ENCODE assay signal across 8 cellular contexts in the genomic region with DNA sequence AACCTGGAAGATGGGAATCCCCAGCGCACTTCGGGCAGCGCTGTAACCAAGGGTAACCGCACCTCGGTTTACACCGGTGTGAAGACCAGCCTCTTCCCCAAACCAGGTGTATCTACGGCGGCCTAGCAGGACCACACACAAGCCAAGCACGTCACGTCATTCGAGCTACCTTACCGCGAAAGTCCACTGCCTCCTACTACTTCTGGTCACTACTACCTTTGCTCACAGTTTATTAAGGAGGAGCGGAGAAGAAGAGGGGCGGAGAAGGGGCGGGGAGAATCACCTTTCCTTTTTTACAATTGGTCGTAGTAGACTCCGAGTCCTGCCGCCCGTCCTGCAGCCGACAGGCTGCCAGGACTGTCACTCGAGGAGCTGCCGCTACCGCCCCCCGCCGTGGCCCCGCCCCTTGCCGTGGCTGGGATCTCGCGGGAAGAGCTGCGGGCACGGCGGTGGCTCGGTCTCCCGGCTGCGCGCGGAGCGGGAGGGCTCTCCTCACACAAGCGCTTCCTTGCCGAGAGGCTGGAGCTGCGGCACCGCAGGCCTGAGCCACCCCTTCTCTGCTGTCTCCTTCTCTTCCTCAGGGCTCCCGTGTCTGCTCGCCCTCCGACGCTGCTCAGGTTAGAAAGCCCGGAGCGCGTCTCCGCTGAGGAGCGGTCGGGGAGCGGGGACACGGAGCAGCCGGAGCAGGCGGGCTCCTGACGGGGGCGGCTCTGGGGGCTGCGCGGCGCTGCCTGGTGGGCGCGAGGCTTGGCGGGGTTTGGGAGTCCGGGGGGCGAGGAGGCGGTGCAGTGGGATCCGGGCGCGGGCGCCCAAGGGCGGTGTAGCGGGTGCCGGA. TPM values are rescaled to one million over a fixed set of nuclear protein-coding genes. Genes with fewer than 3 reads are reported as not detected.
A peak's percentile ranks its signal among the peaks of the same experiment; 100 is the strongest.
DNase-seq lines count a peak whose midpoint lies in the region; ATAC-seq, FAIRE-seq and TF ChIP-seq lines count a peak whose summit lies in the region.

A gene (plus strand): TSS at position 495 of the 835 bp plus-strand sequence. CDS start 95,172 bp downstream, outside the sequence.

- WGBS in small intestine, 3 donors, result 0 to 1% (median 1%) methylated on average over 73 to 75 of the region's 75 CpGs

- H3K9me3 ChIP-seq in AG04450 (ENCODE audit: control insufficient read depth, insufficient read depth, low read length) (no peaks in the 10 kb centered on the region; the same call in 1 of the 2 replicates), small intestine (ENCODE audit: control insufficient read depth, low read depth) (no peaks in the 10 kb centered on the region)

- peaks cover 25% of the 10 kb centered on the region for H3K4me1 Mint-ChIP-seq in WTC11

- H3K4me3 ChIP-seq in AG04450 (ENCODE audit: low read depth, low read length) (peak within 1 kb of the TSS; percentile 84), small intestine (ENCODE audit: low read depth in 1 of 2, low read length in 2 of 2) (peak within 1 kb of the TSS; percentile 91)

- CTCF ChIA-PET in AG04450 (lab: Charles Lee) (interaction anchor here (0.7 to 2.7 kb wide), 5 partner anchors 11 to 234 kb away, joined by 3 to 11 read pairs (median 7); no protein-coding TSS in a partner anchor), WTC11 (lab: Charles Lee) (interaction anchor here (0.6 to 2.1 kb wide), 16 partner anchors 17 to 302 kb away, joined by 3 to 16 read pairs (median 4); no protein-coding TSS in a partner anchor)

- H3K9me3 Mint-ChIP-seq in WTC11, result no peaks in the 10 kb centered on the region

- ATAC-seq in GM18909 (IDR thresholded peaks at IDR 0.05; ENCODE audit: poor library complexity, unreplicated experiment), result peak; percentile 94
- ATAC-seq in HG03159 (IDR thresholded peaks at IDR 0.05; ENCODE audit: unreplicated experiment), result peak; percentile 96
- ATAC-seq in WTC11, result peak; percentile 94

- peaks cover 17% of the 10 kb centered on the region for H3K27me3 Mint-ChIP-seq in WTC11 (ENCODE audit: low read depth)

- DNase-seq in AG04450 (ENCODE audit: low read depth, low spot score) (peak; percentile 91), NCI-H2227 treated with DMSO at 0.1 percent for 48 hours (lab: John Stamatoyannopoulos, UW) (peak; percentile 97), WTC11 (ENCODE audit: low spot score) (peak; percentile 97), caudate nucleus (lab: John Stamatoyannopoulos, UW) (peak; percentile 51 to 99 (median 95)), iPS-NIHi7 (ENCODE audit: extremely low spot score) (peak; percentile 100), small intestine (peak; percentile 99)

- FAIRE-seq in small intestine (lab: Jason Lieb, UNC), result no peak

- H3K4me1 ChIP-seq in small intestine (ENCODE audit: control insufficient read depth in 2 of 2, insufficient read depth in 1 of 2, low read depth in 1 of 2, low read length in 1 of 2), result no peaks in the 10 kb centered on the region

- H3K4me3 Mint-ChIP-seq in WTC11, result peak within 1 kb of the TSS; percentile 95

- POLR2A ChIA-PET in AG04450 (lab: Yijun Ruan, JAX) (interaction anchor here (0.6 to 1.3 kb wide), 12 partner anchors 15 to 302 kb away, joined by 3 to 6 read pairs (median 4); a partner anchor contains a TSS), WTC11 (lab: Charles Lee) (interaction anchor here (0.8 to 1.4 kb wide), 3 partner anchors 33 to 67 kb away, joined by 3 to 4 read pairs (median 3); no protein-coding TSS in a partner anchor)

- H3K27me3 ChIP-seq in AG04450 (ENCODE audit: control insufficient read depth, insufficient read depth, low read length), result no peaks in the 10 kb centered on the region
- no peaks in the 10 kb centered on the region for H3K27me3 ChIP-seq in small intestine (ENCODE audit: control insufficient read depth in 2 of 2, insufficient read depth in 2 of 2, low read length in 2 of 2)

- H3K36me3 Mint-ChIP-seq in WTC11, result no peaks in the 10 kb centered on the region

- peak within 1 kb of the TSS; percentile 93 for H3K27ac Mint-ChIP-seq in WTC11

- no peaks in the 10 kb centered on the region for H3K36me3 ChIP-seq in small intestine (ENCODE audit: control insufficient read depth in 2 of 2, insufficient read depth in 2 of 2, low read length in 2 of 2)

- H3K27ac ChIP-seq in AG04450 (ENCODE audit: low read depth, low read length), result peak within 1 kb of the TSS; percentile 77
- peak within 1 kb of the TSS; percentile 90 for H3K27ac ChIP-seq in caudate nucleus (ENCODE audit: low read depth, low read length)
- H3K27ac ChIP-seq in small intestine (ENCODE audit: low read depth in 1 of 2, low read length in 1 of 2), result peak within 1 kb of the TSS; percentile 61 to 90

- TF ChIP-seq CTCF in AG04450 (IDR thresholded peaks at IDR 0.05; ENCODE audit: low read depth, low read length) (no peak), WTC11 (IDR thresholded peaks at IDR 0.05) (no peak)

TF ChIP-seq in WTC11, 78 proteins besides CTCF, POLR2A, EP300 and RAD21 (continues in another document):
- TF ChIP-seq, protein P1, sequence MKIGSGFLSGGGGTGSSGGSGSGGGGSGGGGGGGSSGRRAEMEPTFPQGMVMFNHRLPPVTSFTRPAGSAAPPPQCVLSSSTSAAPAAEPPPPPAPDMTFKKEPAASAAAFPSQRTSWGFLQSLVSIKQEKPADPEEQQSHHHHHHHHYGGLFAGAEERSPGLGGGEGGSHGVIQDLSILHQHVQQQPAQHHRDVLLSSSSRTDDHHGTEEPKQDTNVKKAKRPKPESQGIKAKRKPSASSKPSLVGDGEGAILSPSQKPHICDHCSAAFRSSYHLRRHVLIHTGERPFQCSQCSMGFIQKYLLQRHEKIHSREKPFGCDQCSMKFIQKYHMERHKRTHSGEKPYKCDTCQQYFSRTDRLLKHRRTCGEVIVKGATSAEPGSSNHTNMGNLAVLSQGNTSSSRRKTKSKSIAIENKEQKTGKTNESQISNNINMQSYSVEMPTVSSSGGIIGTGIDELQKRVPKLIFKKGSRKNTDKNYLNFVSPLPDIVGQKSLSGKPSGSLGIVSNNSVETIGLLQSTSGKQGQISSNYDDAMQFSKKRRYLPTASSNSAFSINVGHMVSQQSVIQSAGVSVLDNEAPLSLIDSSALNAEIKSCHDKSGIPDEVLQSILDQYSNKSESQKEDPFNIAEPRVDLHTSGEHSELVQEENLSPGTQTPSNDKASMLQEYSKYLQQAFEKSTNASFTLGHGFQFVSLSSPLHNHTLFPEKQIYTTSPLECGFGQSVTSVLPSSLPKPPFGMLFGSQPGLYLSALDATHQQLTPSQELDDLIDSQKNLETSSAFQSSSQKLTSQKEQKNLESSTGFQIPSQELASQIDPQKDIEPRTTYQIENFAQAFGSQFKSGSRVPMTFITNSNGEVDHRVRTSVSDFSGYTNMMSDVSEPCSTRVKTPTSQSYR (CRISPR knock-in tag; IDR thresholded peaks at IDR 0.05), result 0 out of 2 replicates have a peak, but pooled peaks have one; percentile 37
- TF ChIP-seq RELA (CRISPR knock-in tag; IDR thresholded peaks at IDR 0.05; ENCODE audit: borderline replicate concordance) (0 out of 2 replicates have a peak, but pooled peaks have one; percentile 26), ETV6 (CRISPR knock-in tag; IDR thresholded peaks at IDR 0.05) (peak; percentile 74), NFE2L1 (CRISPR knock-in tag; IDR thresholded peaks at IDR 0.05) (no peak), TEAD4 (CRISPR knock-in tag; IDR thresholded peaks at IDR 0.05) (no peak), NFYB (CRISPR knock-in tag; conservative IDR thresholded peaks at IDR 0.05; ENCODE audit: low read depth) (peak; percentile 81), FOXK1 (CRISPR knock-in tag; IDR thresholded peaks at IDR 0.05) (no peak; the same call in 1 of the 2 replicates)
- TF ChIP-seq, protein P2, sequence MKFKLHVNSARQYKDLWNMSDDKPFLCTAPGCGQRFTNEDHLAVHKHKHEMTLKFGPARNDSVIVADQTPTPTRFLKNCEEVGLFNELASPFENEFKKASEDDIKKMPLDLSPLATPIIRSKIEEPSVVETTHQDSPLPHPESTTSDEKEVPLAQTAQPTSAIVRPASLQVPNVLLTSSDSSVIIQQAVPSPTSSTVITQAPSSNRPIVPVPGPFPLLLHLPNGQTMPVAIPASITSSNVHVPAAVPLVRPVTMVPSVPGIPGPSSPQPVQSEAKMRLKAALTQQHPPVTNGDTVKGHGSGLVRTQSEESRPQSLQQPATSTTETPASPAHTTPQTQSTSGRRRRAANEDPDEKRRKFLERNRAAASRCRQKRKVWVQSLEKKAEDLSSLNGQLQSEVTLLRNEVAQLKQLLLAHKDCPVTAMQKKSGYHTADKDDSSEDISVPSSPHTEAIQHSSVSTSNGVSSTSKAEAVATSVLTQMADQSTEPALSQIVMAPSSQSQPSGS (CRISPR knock-in tag; IDR thresholded peaks at IDR 0.05; ENCODE audit: borderline replicate concordance, low read depth), result no peak
- TF ChIP-seq, protein P3, sequence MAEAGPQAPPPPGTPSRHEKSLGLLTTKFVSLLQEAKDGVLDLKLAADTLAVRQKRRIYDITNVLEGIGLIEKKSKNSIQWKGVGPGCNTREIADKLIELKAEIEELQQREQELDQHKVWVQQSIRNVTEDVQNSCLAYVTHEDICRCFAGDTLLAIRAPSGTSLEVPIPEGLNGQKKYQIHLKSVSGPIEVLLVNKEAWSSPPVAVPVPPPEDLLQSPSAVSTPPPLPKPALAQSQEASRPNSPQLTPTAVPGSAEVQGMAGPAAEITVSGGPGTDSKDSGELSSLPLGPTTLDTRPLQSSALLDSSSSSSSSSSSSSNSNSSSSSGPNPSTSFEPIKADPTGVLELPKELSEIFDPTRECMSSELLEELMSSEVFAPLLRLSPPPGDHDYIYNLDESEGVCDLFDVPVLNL (CRISPR knock-in tag; IDR thresholded peaks at IDR 0.05; ENCODE audit: borderline replicate concordance, low read depth), result no peak
- TF ChIP-seq, protein P4, sequence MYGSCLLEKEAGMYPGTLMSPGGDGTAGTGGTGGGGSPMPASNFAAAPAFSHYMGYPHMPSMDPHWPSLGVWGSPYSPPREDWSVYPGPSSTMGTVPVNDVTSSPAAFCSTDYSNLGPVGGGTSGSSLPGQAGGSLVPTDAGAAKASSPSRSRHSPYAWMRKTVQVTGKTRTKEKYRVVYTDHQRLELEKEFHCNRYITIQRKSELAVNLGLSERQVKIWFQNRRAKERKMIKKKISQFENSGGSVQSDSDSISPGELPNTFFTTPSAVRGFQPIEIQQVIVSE (CRISPR knock-in tag; IDR thresholded peaks at IDR 0.05; ENCODE audit: borderline replicate concordance), result no peak

RNA-seq across cellular contexts. Expression of the gene that starts here (rescaled TPM):
- polyA plus RNA-seq in AG04450 (2011; rRNA removed) (35.7 and 48.1 TPM in 2 replicates), small intestine (10 to 100 TPM; 18.2 to 38.9 (median 22.4) TPM)
- 22.9 and 42.1 TPM in 2 replicates for polyA minus RNA-seq in AG04450 (2011; rRNA and poly(A)+ RNA removed)
- 10.7 to 12.5 TPM (median 11.3 TPM) in 3 replicates for total RNA-seq in WTC11 (2021)

Comparison
In these comparisons a context has a peak if more than half of its experiments do, and no peak if none do; other contexts are left out.
1. Peak in every context shown above with its lines: DNase-seq, ATAC-seq, H3K4me3 ChIP-seq and H3K27ac ChIP-seq.